In genomic region chr20:59850018-59850641, GRCh38 we compare ENCODE assay signal across 8 cellular contexts.
DNase-seq lines count a peak whose midpoint lies in the region; ATAC-seq and TF ChIP-seq lines count a peak whose summit lies in the region.

No MANE protein-coding gene starts in this region.

- TF ChIP-seq CTCF in OCI-LY7 (conservative IDR thresholded peaks at IDR 0.05; ENCODE audit: low read length) (peak; percentile 74), esophagus muscularis mucosa (IDR thresholded peaks at IDR 0.05) (peak; percentile 54 to 77 (median 67))

- H3K4me2 ChIP-seq in OCI-LY7 (ENCODE audit: low read length): no peak overlapping the region

- H3K27ac ChIP-seq in OCI-LY7 (ENCODE audit: low read depth, low read length, poor library complexity, severe bottlenecking) (no peak overlapping the region), esophagus muscularis mucosa (replicated peaks in 1 of 4) (no peak overlapping the region)

- no peaks in the 10 kb centered on the region for H3K9me3 Mint-ChIP-seq in activated naive CD4-positive, alpha-beta T cell treated with anti-CD3 and anti-CD28 coated beads for 36 hours

- H4K20me1 ChIP-seq in OCI-LY7 (ENCODE audit: insufficient read depth, low read length): no peaks in the 10 kb centered on the region

- POLR2A ChIA-PET in OCI-LY7 (lab: Charles Lee): interaction anchor here (0.8 kb wide), 1 partner anchor 62 kb away, joined by 3 read pairs; no protein-coding TSS in a partner anchor

- BruUV-seq in OCI-LY7 (replicated peaks; lab: Mats Ljungman, UMichigan): no TSS peak

- peak; percentile 8 for DNase-seq in CMK (ENCODE audit: low read depth)
- DNase-seq in OCI-LY7 (ENCODE audit: low spot score): peak; percentile 45
- DNase-seq in esophagus muscularis mucosa (ENCODE audit: extremely low spot score): no peak
- DNase-seq in renal cortical epithelial cell (ENCODE audit: low read depth): peak; percentile 50
- DNase-seq in activated naive CD4-positive, alpha-beta T cell treated with anti-CD3 and anti-CD28 coated beads for 36 hours: no peak

- no peaks in the 10 kb centered on the region for H3K4me1 Mint-ChIP-seq in activated naive CD4-positive, alpha-beta T cell treated with anti-CD3 and anti-CD28 coated beads for 36 hours (ENCODE audit: low read depth)

- no peak overlapping the region for H3K4me3 Mint-ChIP-seq in activated naive CD4-positive, alpha-beta T cell treated with anti-CD3 and anti-CD28 coated beads for 36 hours

- H3K27me3 ChIP-seq in esophagus muscularis mucosa: no peaks in the 10 kb centered on the region

- H3K79me2 ChIP-seq in OCI-LY7 (ENCODE audit: insufficient read depth, low read depth, low read length): no peaks in the 10 kb centered on the region

- no peaks in the 10 kb centered on the region for H3K36me3 Mint-ChIP-seq in activated naive CD4-positive, alpha-beta T cell treated with anti-CD3 and anti-CD28 coated beads for 36 hours (ENCODE audit: low read depth)

- no peak overlapping the region for H2AFZ ChIP-seq in OCI-LY7 (ENCODE audit: low read length)

- H3K9me3 ChIP-seq in OCI-LY7 (ENCODE audit: low read length) (no peaks in the 10 kb centered on the region), esophagus muscularis mucosa (no peaks in the 10 kb centered on the region)

- H3K4me3 ChIP-seq in OCI-LY7 (ENCODE audit: low read depth, low read length, poor library complexity, severe bottlenecking) (no peak overlapping the region), esophagus muscularis mucosa (no peak overlapping the region)

- ATAC-seq in HG03354 (IDR thresholded peaks at IDR 0.05; ENCODE audit: poor library complexity, severe bottlenecking, unreplicated experiment) (peak; percentile 54), GM21737 (IDR thresholded peaks at IDR 0.05; ENCODE audit: unreplicated experiment) (no peak), GM21528 (IDR thresholded peaks at IDR 0.05; ENCODE audit: low FRiP score, unreplicated experiment) (no peak)

- CTCF ChIA-PET in OCI-LY7 (lab: Charles Lee; ENCODE audit: unreplicated experiment): no interaction called here
- CTCF ChIA-PET in activated naive CD4-positive, alpha-beta T cell treated with anti-CD3 and anti-CD28 coated beads for 36 hours (lab: Charles Lee): interaction anchor here (0.6 to 1.5 kb wide), 8 partner anchors 9 to 279 kb away, joined by 3 to 16 read pairs (median 3); no protein-coding TSS in a partner anchor

- H3K27ac Mint-ChIP-seq in activated naive CD4-positive, alpha-beta T cell treated with anti-CD3 and anti-CD28 coated beads for 36 hours: no peak overlapping the region

- no peak for TF ChIP-seq EP300 in esophagus muscularis mucosa (IDR thresholded peaks at IDR 0.05)

- H3K9me2 ChIP-seq in OCI-LY7 (ENCODE audit: insufficient read depth, low read length): no peaks in the 10 kb centered on the region

- no peak for TF ChIP-seq POLR2A in esophagus muscularis mucosa (IDR thresholded peaks at IDR 0.05; ENCODE audit: low read depth)

- H3K36me3 ChIP-seq in OCI-LY7 (ENCODE audit: insufficient read depth, low read length) (no peaks in the 10 kb centered on the region), esophagus muscularis mucosa (no peaks in the 10 kb centered on the region)

- intact Hi-C loops in OCI-LY7 (cut with micrococcal nuclease; ENCODE audit: unreplicated experiment) (loop anchor here (2.0 kb wide), 1 partner anchor 67 kb away; no protein-coding TSS in a partner anchor), esophagus muscularis mucosa (cut with DNase I) (no loop called here)
- intact Hi-C loops in activated naive CD4-positive, alpha-beta T cell treated with anti-CD3 and anti-CD28 coated beads for 36 hours (cut with micrococcal nuclease): loop anchor here (1.0 kb wide), 2 partner anchors 67 to 252 kb away; no protein-coding TSS in a partner anchor

- no peaks in the 10 kb centered on the region for H3K4me1 ChIP-seq in OCI-LY7 (ENCODE audit: insufficient read depth, low read length, poor library complexity, severe bottlenecking)
- H3K4me1 ChIP-seq in esophagus muscularis mucosa: no peaks in the 10 kb centered on the region

- H3K27me3 Mint-ChIP-seq in activated naive CD4-positive, alpha-beta T cell treated with anti-CD3 and anti-CD28 coated beads for 36 hours (ENCODE audit: low read depth): no peaks in the 10 kb centered on the region

- 59% methylated on average over 7 of the region's 7 CpGs for WGBS in esophagus muscularis mucosa

Comparison
In these comparisons a context has a peak if more than half of its experiments do, and no peak if none do; other contexts are left out.
1. DNase-seq: peak in CMK (single experiment), OCI-LY7 (single experiment) and renal cortical epithelial cell (single experiment); none in esophagus muscularis mucosa (single experiment) and activated naive CD4-positive, alpha-beta T cell treated with anti-CD3 and anti-CD28 coated beads for 36 hours (single experiment).